In genomic region chr2:15670981-15671380, GRCh38 we compare ENCODE assay signal across 4 cellular contexts.
"Had no signal": no experiment of that assay in that cellular context is flagged by ENCODE, and none has a peak within 500 bp of the region (broad histone marks: within the 10 kb centered on the region; RNA-seq: fewer than 3 reads in every experiment).

No MANE protein-coding gene starts in this region.

- H3K4me3 ChIP-seq: GM23338 had no signal

- ATAC-seq: GM23338 had no signal

- H3K4me2 ChIP-seq: GM23338 had no signal

- H2AFZ ChIP-seq: GM23338 had no signal

- DNase-seq: H9, HCEC 1CT, IMR-90 had no signal
